In genomic region chr6:1630771-1631217, GRCh38 we compare ENCODE assay signal across 19 cellular contexts. TPM values are rescaled to one million over a fixed set of nuclear protein-coding genes. Genes with fewer than 3 reads are reported as not detected.
A peak's percentile ranks its signal among the peaks of the same experiment; 100 is the strongest.
DNase-seq lines count a peak whose midpoint lies in the region; ATAC-seq, FAIRE-seq and TF ChIP-seq lines count a peak whose summit lies in the region.
"Had no signal": no experiment of that assay in that cellular context is flagged by ENCODE, and none has a peak within 500 bp of the region (broad histone marks: within the 10 kb centered on the region; RNA-seq: fewer than 3 reads in every experiment).

No MANE protein-coding gene starts in this region.

- peaks cover 2 to 8% of the 10 kb centered on the region in 2 donors for H3K4me1 Mint-ChIP-seq in stimulated activated naive B cell treated with anti-CD40 and anti-IgM and Interleukin-4, amounts not matched to agents 10 μg/mL and 1 μg/mL and 100 μg/mL, for 72 hours
- H3K4me1 Mint-ChIP-seq: activated naive CD8-positive, alpha-beta T cell treated with anti-CD3 and anti-CD28 coated beads for 36 hours had no signal

- DNase-seq in NCI-H2107 treated with DMSO at 0.1 percent for 48 hours (lab: John Stamatoyannopoulos, UW; ENCODE audit: unreplicated experiment): peak; percentile 55
- no peak for DNase-seq in NCI-H2107 (lab: John Stamatoyannopoulos, UW)
- DNase-seq in RPMI7951 (ENCODE audit: low read depth): peak; percentile 18
- peak; percentile 54 for DNase-seq in fibroblast of pulmonary artery (ENCODE audit: low read depth)
- peak; percentile 36 for DNase-seq in urothelium cell line (ENCODE audit: low spot score)
- no peak for DNase-seq in MV-4-11 (lab: John Stamatoyannopoulos, UW)
- DNase-seq in spleen: no peak
- no peak for DNase-seq in stimulated activated naive B cell treated with anti-CD40 and anti-IgM and Interleukin-4, amounts not matched to agents 10 μg/mL and 1 μg/mL and 100 μg/mL, for 72 hours
- DNase-seq: activated CD8-positive, alpha-beta T cell treated with anti-CD3 and anti-CD28 coated beads for 36 hours; activated naive CD8-positive, alpha-beta T cell treated with anti-CD3 and anti-CD28 coated beads for 36 hours; DMS153; effector CD8-positive, alpha-beta T cell; left lung; NCI-H1436; Peyer's patch; upper lobe of left lung had no signal

- H3K36me3 ChIP-seq in spleen: no peaks in the 10 kb centered on the region
- H3K36me3 ChIP-seq: BLaER1, left lung, Peyer's patch, upper lobe of left lung had no signal

- no peak for TF ChIP-seq CTCF in fibroblast of pulmonary artery (IDR thresholded peaks at IDR 0.05; ENCODE audit: low read length, missing control alignments)
- no peak for TF ChIP-seq CTCF in spleen (IDR thresholded peaks at IDR 0.05 in 8 of 11, conservative IDR thresholded peaks at IDR 0.05 in 3 of 11)

- H3K4me1 ChIP-seq in spleen: peaks cover 0 to 7% (median 4%) of the 10 kb centered on the region in 6 donors
- H3K4me1 ChIP-seq: left lung, Peyer's patch had no signal

- H3K4me3 Mint-ChIP-seq in stimulated activated naive B cell treated with anti-CD40 and anti-IgM and Interleukin-4, amounts not matched to agents 10 μg/mL and 1 μg/mL and 100 μg/mL, for 72 hours: no peak overlapping the region
- H3K4me3 Mint-ChIP-seq: activated CD8-positive, alpha-beta T cell treated with anti-CD3 and anti-CD28 coated beads for 36 hours; activated naive CD8-positive, alpha-beta T cell treated with anti-CD3 and anti-CD28 coated beads for 36 hours; stimulated activated naive CD8-positive, alpha-beta T cell treated with anti-CD3 and anti-CD28 coated beads, Interleukin-15, Interleukin-2, amounts not matched to agents 100 ng/mL and 50 ng/mL, for 24 hours had no signal

- intact Hi-C loops in spleen (cut with DNase I; ENCODE audit: low total_unique reads): no loop called here

- 92 to 96% (median 94%) methylated on average over 11 of the region's 11 CpGs for WGBS in spleen, 5 donors

- peaks cover 46 to 60% of the 10 kb centered on the region in 2 donors for H3K27me3 Mint-ChIP-seq in stimulated activated naive B cell treated with anti-CD40 and anti-IgM and Interleukin-4, amounts not matched to agents 10 μg/mL and 1 μg/mL and 100 μg/mL, for 72 hours

- H3K27ac Mint-ChIP-seq in stimulated activated naive B cell treated with anti-CD40 and anti-IgM and Interleukin-4, amounts not matched to agents 10 μg/mL and 1 μg/mL and 100 μg/mL, for 72 hours: no peak overlapping the region
- H3K27ac Mint-ChIP-seq: activated CD8-positive, alpha-beta T cell treated with anti-CD3 and anti-CD28 coated beads for 36 hours; activated naive CD8-positive, alpha-beta T cell treated with anti-CD3 and anti-CD28 coated beads for 36 hours; stimulated activated naive CD8-positive, alpha-beta T cell treated with anti-CD3 and anti-CD28 coated beads, Interleukin-15, Interleukin-2, amounts not matched to agents 100 ng/mL and 50 ng/mL, for 24 hours had no signal

- peaks cover 10 to 23% of the 10 kb centered on the region in 2 donors for H3K36me3 Mint-ChIP-seq in stimulated activated naive B cell treated with anti-CD40 and anti-IgM and Interleukin-4, amounts not matched to agents 10 μg/mL and 1 μg/mL and 100 μg/mL, for 72 hours

- TF ChIP-seq POLR2A in spleen (IDR thresholded peaks at IDR 0.05): no peak

- no peaks in the 10 kb centered on the region for H3K9me3 Mint-ChIP-seq in stimulated activated naive B cell treated with anti-CD40 and anti-IgM and Interleukin-4, amounts not matched to agents 10 μg/mL and 1 μg/mL and 100 μg/mL, for 72 hours
- H3K9me3 Mint-ChIP-seq: activated CD8-positive, alpha-beta T cell treated with anti-CD3 and anti-CD28 coated beads for 36 hours; activated naive CD8-positive, alpha-beta T cell treated with anti-CD3 and anti-CD28 coated beads for 36 hours; stimulated activated naive CD8-positive, alpha-beta T cell treated with anti-CD3 and anti-CD28 coated beads, Interleukin-15, Interleukin-2, amounts not matched to agents 100 ng/mL and 50 ng/mL, for 24 hours had no signal

- no peak overlapping the region for H3K4me3 ChIP-seq in fibroblast of pulmonary artery (replicated peaks; ENCODE audit: low read depth, low read length)
- no peak overlapping the region for H3K4me3 ChIP-seq in spleen
- H3K4me3 ChIP-seq: BLaER1, left lung, Peyer's patch, upper lobe of left lung had no signal

- no peak for FAIRE-seq in urothelium cell line (lab: Jason Lieb, UNC)

- H3K27ac ChIP-seq in spleen: no peak overlapping the region
- H3K27ac ChIP-seq: 22Rv1, BLaER1, left lung, Peyer's patch, upper lobe of left lung had no signal

- H3K27me3 ChIP-seq in spleen (replicated peaks in 1 of 7): peaks cover 0 to 56% (median 30%) of the 10 kb centered on the region in 7 donors

- no peak for ATAC-seq in stimulated activated naive B cell treated with anti-CD40 and anti-IgM and Interleukin-4, amounts not matched to agents 10 μg/mL and 1 μg/mL and 100 μg/mL, for 72 hours (replicated peaks)
- ATAC-seq: activated CD8-positive, alpha-beta T cell treated with anti-CD3 and anti-CD28 coated beads for 36 hours; left lung had no signal

- H3K9me3 ChIP-seq in spleen: no peaks in the 10 kb centered on the region
- H3K9me3 ChIP-seq: BLaER1, left lung, Peyer's patch, upper lobe of left lung had no signal

RNA-seq across cellular contexts. Expression of gene FOXC1, which starts 21.1 kb away (rescaled TPM):
- 1.7 and 2.0 TPM in 2 replicates for total RNA-seq in RPMI7951 (2014; rRNA removed; shearing (Covaris generic))
- 1 to 10 TPM in 1 of 7 donors, under 1 TPM in 6; 0.37 to 1.1 (median 0.58) TPM for total RNA-seq in spleen
- under 1 TPM; 0.20 to 0.67 (median 0.53) TPM for polyA plus RNA-seq in spleen
- total RNA-seq: activated naive CD8-positive, alpha-beta T cell treated with anti-CD3 and anti-CD28 coated beads for 36 hours had no signal

Comparison
In these comparisons a context has a peak if more than half of its experiments do, and no peak if none do; other contexts are left out.
1. DNase-seq: peak in NCI-H2107 treated with DMSO at 0.1 percent for 48 hours (single experiment), RPMI7951 (single experiment), fibroblast of pulmonary artery (single experiment) and urothelium cell line (single experiment); none in NCI-H2107 (single experiment), MV-4-11 (single experiment), spleen (single experiment) and stimulated activated naive B cell treated with anti-CD40 and anti-IgM and Interleukin-4, amounts not matched to agents 10 μg/mL and 1 μg/mL and 100 μg/mL, for 72 hours (single experiment).